Comparison of ENCODE assay signal across 2 cellular contexts in genomic region chrX:149773768-149774167, GRCh38. TPM values are rescaled to one million over a fixed set of nuclear protein-coding genes. Genes with fewer than 3 reads are reported as not detected.
"Had no signal": no experiment of that assay in that cellular context is flagged by ENCODE, and none has a peak within 500 bp of the region (broad histone marks: within the 10 kb centered on the region; RNA-seq: fewer than 3 reads in every experiment).

HSFX1 (plus strand) TSS chrX:149774068; CDS start chrX:149774682, 614 bp downstream.

RNA-seq across cellular contexts. Expression of gene HSFX1, which starts in this region (rescaled TPM):
- total RNA-seq: K562 had no signal
- polyA plus RNA-seq: IgD-negative memory B cell had no signal
